19 cellular contexts compared by ENCODE assay signal in genomic region chr16:53817812-53818211, GRCh38.
A peak's percentile ranks its signal among the peaks of the same experiment; 100 is the strongest.
DNase-seq lines count a peak whose midpoint lies in the region; ATAC-seq and TF ChIP-seq lines count a peak whose summit lies in the region.
"Had no signal": no experiment of that assay in that cellular context is flagged by ENCODE, and none has a peak within 500 bp of the region (broad histone marks: within the 10 kb centered on the region; RNA-seq: fewer than 3 reads in every experiment).

No MANE protein-coding gene starts in this region.

- H3K4me1 Mint-ChIP-seq in nephron progenitor cell, result no peaks in the 10 kb centered on the region

- no peak overlapping the region for H3K4me3 ChIP-seq in adrenal gland
- H3K4me3 ChIP-seq in fibroblast of pulmonary artery (replicated peaks; ENCODE audit: low read depth, low read length), result no peak overlapping the region
- H3K4me3 ChIP-seq: gastrocnemius medialis, uterus had no signal

- H3K27ac ChIP-seq in adrenal gland, result peak overlapping the region in 3 of 5 donors; percentile 2 to 53 (median 36)
- H3K27ac ChIP-seq: gastrocnemius medialis, uterus had no signal

- intact Hi-C loops in adrenal gland (cut with DNase I), result no loop called here

- peak; percentile 28 for DNase-seq in A172 (ENCODE audit: low spot score)
- peak; percentile 51 for DNase-seq in HCEC 1CT
- DNase-seq in adrenal gland, result no peak
- DNase-seq in fibroblast of pulmonary artery (ENCODE audit: low read depth), result peak; percentile 36
- DNase-seq in DMS 273 (lab: John Stamatoyannopoulos, UW; ENCODE audit: unreplicated experiment), result no peak
- no peak for DNase-seq in nephron progenitor cell
- no peak for DNase-seq in NCI-H187 treated with DMSO at 0.1 percent for 48 hours (lab: John Stamatoyannopoulos, UW)
- DNase-seq: activated CD4-positive, alpha-beta T cell treated with anti-CD3 and anti-CD28 coated beads for 1 hour; COR-L47; effector memory CD4-positive, alpha-beta T cell; NCI-H146; NCI-H345; SHP77; stimulated activated naive CD8-positive, alpha-beta T cell treated with anti-CD3 and anti-CD28 coated beads, Interleukin-15, Interleukin-2, amounts not matched to agents 100 U/mL and 50 U/mL, for 24 hours had no signal

- TF ChIP-seq CTCF in adrenal gland (IDR thresholded peaks at IDR 0.05), result no peak
- no peak for TF ChIP-seq CTCF in fibroblast of pulmonary artery (IDR thresholded peaks at IDR 0.05; ENCODE audit: low read length, missing control alignments)
- TF ChIP-seq CTCF in nephron progenitor cell (IDR thresholded peaks at IDR 0.05), result no peak

- peaks cover 29% of the 10 kb centered on the region for H3K36me3 Mint-ChIP-seq in nephron progenitor cell (ENCODE audit: low read depth)

- H3K27me3 ChIP-seq in adrenal gland, result no peaks in the 10 kb centered on the region
- H3K27me3 ChIP-seq: gastrocnemius medialis, uterus had no signal

- H3K27ac Mint-ChIP-seq in nephron progenitor cell, result no peak overlapping the region
- H3K27ac Mint-ChIP-seq: progenitor cell of endocrine pancreas; T-helper 2 cell treated with Interferon-gamma antibody and Interleukin-4, amounts not matched to agents 5 μg/mL and 100 μg/mL, for 36 hours had no signal

- H3K4me3 Mint-ChIP-seq in nephron progenitor cell, result no peak overlapping the region
- H3K4me3 Mint-ChIP-seq: T-helper 2 cell treated with Interferon-gamma antibody and Interleukin-4, amounts not matched to agents 5 μg/mL and 100 μg/mL, for 36 hours had no signal

- H3K9me3 ChIP-seq in adrenal gland (replicated peaks in 1 of 3), result no peaks in the 10 kb centered on the region
- H3K9me3 ChIP-seq: gastrocnemius medialis, uterus had no signal

- H3K36me3 ChIP-seq in adrenal gland (replicated peaks in 1 of 2), result no peaks in the 10 kb centered on the region
- H3K36me3 ChIP-seq: uterus had no signal

- TF ChIP-seq POLR2A in adrenal gland (IDR thresholded peaks at IDR 0.05), result no peak

- H3K27me3 Mint-ChIP-seq in nephron progenitor cell (ENCODE audit: low read depth, poor library complexity), result no peaks in the 10 kb centered on the region

- H3K9me3 Mint-ChIP-seq in nephron progenitor cell, result no peaks in the 10 kb centered on the region
- H3K9me3 Mint-ChIP-seq: T-helper 2 cell treated with Interferon-gamma antibody and Interleukin-4, amounts not matched to agents 5 μg/mL and 100 μg/mL, for 36 hours had no signal

- peaks cover 6 to 25% of the 10 kb centered on the region in 2 donors for H3K4me1 ChIP-seq in adrenal gland (replicated peaks in 1 of 2)
- H3K4me1 ChIP-seq: uterus had no signal

- ATAC-seq in GM21447 (IDR thresholded peaks at IDR 0.05; ENCODE audit: unreplicated experiment), result no peak
- ATAC-seq: stimulated activated naive CD8-positive, alpha-beta T cell treated with anti-CD3 and anti-CD28 coated beads, Interleukin-15, Interleukin-2, amounts not matched to agents 100 U/mL and 50 U/mL, for 24 hours had no signal

Comparison
In these comparisons a context has a peak if more than half of its experiments do, and no peak if none do; other contexts are left out.
1. DNase-seq: peak in A172 (single experiment), HCEC 1CT (single experiment) and fibroblast of pulmonary artery (single experiment); none in adrenal gland (0 of 7), DMS 273 (single experiment), nephron progenitor cell (single experiment) and NCI-H187 treated with DMSO at 0.1 percent for 48 hours (single experiment).